22 cellular contexts compared by ENCODE assay signal in genomic region chr5:143304836-143305475, GRCh38.
"Had no signal": no experiment of that assay in that cellular context is flagged by ENCODE, and none has a peak within 500 bp of the region (broad histone marks: within the 10 kb centered on the region; RNA-seq: fewer than 3 reads in every experiment).

No MANE protein-coding gene starts in this region.

- H3K9me3 Mint-ChIP-seq: activated CD4-positive, alpha-beta memory T cell treated with anti-CD3 and anti-CD28 coated beads, Interleukin-2, amount 10 ng/mL, durations not matched to agents 7 days and 5 days had no signal

- H3K27ac ChIP-seq: epithelial cell of prostate, left ventricle myocardium inferior, prostate gland, vagina had no signal

- H3K9me3 ChIP-seq: gastrocnemius medialis, prostate gland, right atrium auricular region, vagina had no signal

- H3K4me3 Mint-ChIP-seq: activated CD4-positive, alpha-beta memory T cell treated with anti-CD3 and anti-CD28 coated beads, Interleukin-2, amount 10 ng/mL, durations not matched to agents 7 days and 5 days; endodermal cell; neural crest cell; T-helper 2 cell treated with Interferon-gamma antibody and Interleukin-4, amounts not matched to agents 5 μg/mL and 100 μg/mL, for 36 hours; WTC11 had no signal

- H3K27ac Mint-ChIP-seq: activated CD4-positive, alpha-beta memory T cell treated with anti-CD3 and anti-CD28 coated beads, Interleukin-2, amount 10 ng/mL, durations not matched to agents 7 days and 5 days; endodermal cell; T-helper 2 cell treated with Interferon-gamma antibody and Interleukin-4, amounts not matched to agents 5 μg/mL and 100 μg/mL, for 36 hours; WTC11 had no signal

- H3K27me3 Mint-ChIP-seq: activated CD4-positive, alpha-beta memory T cell treated with anti-CD3 and anti-CD28 coated beads, Interleukin-2, amount 10 ng/mL, durations not matched to agents 7 days and 5 days had no signal

- H3K4me1 ChIP-seq: prostate gland, right atrium auricular region had no signal

- ATAC-seq: gastrocnemius medialis, WTC11 had no signal

- H3K4me3 ChIP-seq: dorsolateral prefrontal cortex, gastrocnemius medialis, left ventricle myocardium inferior, prostate gland, right atrium auricular region, vagina had no signal

- H3K4me1 Mint-ChIP-seq: neural crest cell had no signal

- H3K36me3 ChIP-seq: prostate gland had no signal

- DNase-seq: activated CD4-positive, alpha-beta memory T cell treated with anti-CD3 and anti-CD28 coated beads, Interleukin-2, amount 10 ng/mL, durations not matched to agents 7 days and 5 days; activated CD4-positive, alpha-beta T cell treated with anti-CD3 and anti-CD28 coated beads for 4 hours; activated naive CD4-positive, alpha-beta T cell treated with anti-CD3 and anti-CD28 coated beads, Interleukin-2, amount 50 U/mL, for 16 hours; activated T-cell treated with anti-CD3 and anti-CD28 coated beads, Interleukin-2, amount 50 U/mL, for 1 hour; dorsolateral prefrontal cortex; endodermal cell; gastrocnemius medialis; head of caudate nucleus; kidney glomerular epithelial cell; left ventricle myocardium inferior; stimulated activated CD4-positive, alpha-beta T cell treated with anti-CD3 and anti-CD28 coated beads, Interleukin-12 subunit alpha, Interleukin-12 subunit beta, amount 100 ng/mL, for 4 hours; stimulated activated CD4-positive, alpha-beta T cell treated with anti-CD3 and anti-CD28 coated beads, Interleukin-1b, Interleukin-23, amount 100 ng/mL, for 48 hours; stimulated activated CD8-positive, alpha-beta memory T cell treated with anti-CD3 and anti-CD28 coated beads, Interleukin-4, amount 100 ng/mL, for 48 hours; stimulated activated naive CD4-positive, alpha-beta T cell; trophoblast cell had no signal

- H3K27me3 ChIP-seq: dorsolateral prefrontal cortex, gastrocnemius medialis, right atrium auricular region, vagina had no signal
